In genomic region chr6:40661726-40662125, GRCh38 we compare ENCODE assay signal across 17 cellular contexts.
"Had no signal": no experiment of that assay in that cellular context is flagged by ENCODE, and none has a peak within 500 bp of the region (broad histone marks: within the 10 kb centered on the region; RNA-seq: fewer than 3 reads in every experiment).

No MANE protein-coding gene starts in this region.

- H3K4me2 ChIP-seq: neural progenitor cell had no signal

- DNase-seq: activated CD4-positive, alpha-beta T cell treated with anti-CD3 and anti-CD28 coated beads for 4 hours; activated CD4-positive, alpha-beta T cell treated with anti-CD3 and anti-CD28 coated beads, Interleukin-2, amount 50 U/mL, for 48 hours; activated CD4-positive, CD25-positive, alpha-beta regulatory T cell; activated naive CD4-positive, alpha-beta T cell treated with Interleukin-2 at 50 U/mL for 16 hours; activated naive CD8-positive, alpha-beta T cell treated with anti-CD3 and anti-CD28 coated beads, Interleukin-2, amount 10 ng/mL, durations not matched to agents 7 days and 5 days; activated T-cell treated with anti-CD3 and anti-CD28 coated beads, Interleukin-2, amount 50 U/mL, for 48 hours; amniotic stem cell; colonic mucosa; hippocampal formation; left ventricle myocardium inferior; naive thymus-derived CD4-positive, alpha-beta T cell; posterior cingulate gyrus; stimulated activated CD4-positive, alpha-beta T cell treated with anti-CD3 and anti-CD28 coated beads, Interleukin-4, amount 100 ng/mL, for 4 hours; stimulated activated naive CD8-positive, alpha-beta T cell treated with anti-CD3 and anti-CD28 coated beads, Interleukin-15, Interleukin-2, amounts not matched to agents 100 U/mL and 50 U/mL, for 24 hours had no signal

- H3K4me3 ChIP-seq: colonic mucosa, esophagus muscularis mucosa, left ventricle myocardium inferior, neural progenitor cell, spleen had no signal

- H3K4me1 ChIP-seq: colonic mucosa, esophagus muscularis mucosa, left ventricle myocardium inferior, neural progenitor cell, spleen had no signal

- H3K27me3 ChIP-seq: colonic mucosa, neural progenitor cell had no signal

- H3K27ac ChIP-seq: colonic mucosa, esophagus muscularis mucosa, left ventricle myocardium inferior, neural progenitor cell, spleen had no signal

- H3K9ac ChIP-seq: neural progenitor cell had no signal

- H3K36me3 ChIP-seq: colonic mucosa, esophagus muscularis mucosa, left ventricle myocardium inferior, neural progenitor cell, spleen had no signal

- ATAC-seq: naive thymus-derived CD4-positive, alpha-beta T cell; stimulated activated naive CD8-positive, alpha-beta T cell treated with anti-CD3 and anti-CD28 coated beads, Interleukin-15, Interleukin-2, amounts not matched to agents 100 U/mL and 50 U/mL, for 24 hours had no signal

- H3K9me3 ChIP-seq: colonic mucosa had no signal
